ENCODE assay signal across 8 cellular contexts in the genomic region with DNA sequence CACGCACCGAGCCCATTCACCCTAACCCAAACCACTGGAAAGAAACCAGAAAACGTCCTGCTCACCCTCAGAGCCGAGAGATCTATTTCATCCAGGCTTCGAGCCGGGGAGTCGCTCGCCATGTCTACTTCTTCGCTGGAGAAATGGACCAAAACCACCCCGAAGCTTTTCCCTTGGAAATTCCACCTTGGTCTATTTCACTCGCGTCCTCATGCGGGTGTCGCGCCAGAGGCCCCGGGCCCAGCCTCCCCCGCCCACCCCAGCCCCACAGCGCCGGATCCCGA. TPM values are rescaled to one million over a fixed set of nuclear protein-coding genes. Genes with fewer than 3 reads are reported as not detected.
DNase-seq lines count a peak whose midpoint lies in the region; ATAC-seq lines count a peak whose summit lies in the region.

No MANE protein-coding gene starts in this region.

- H3K36me3 Mint-ChIP-seq in activated CD4-positive, alpha-beta memory T cell treated with anti-CD3 and anti-CD28 coated beads for 36 hours, result no peaks in the 10 kb centered on the region

- no peaks in the 10 kb centered on the region for H3K27me3 Mint-ChIP-seq in activated CD4-positive, alpha-beta memory T cell treated with anti-CD3 and anti-CD28 coated beads for 36 hours

- no peaks in the 10 kb centered on the region for H3K27me3 ChIP-seq in skeletal muscle tissue (ENCODE audit: control insufficient read depth in 3 of 3, insufficient read depth in 3 of 3, low read length in 3 of 3)

- H3K9ac ChIP-seq in skeletal muscle tissue (ENCODE audit: low read depth in 1 of 3, low read length in 3 of 3), result peak overlapping the region; percentile 81 to 93 (median 93)

- peak; percentile 3 for DNase-seq in stimulated activated CD8-positive, alpha-beta memory T cell treated with anti-CD3 and anti-CD28 coated beads, Interleukin-15, amount 100 ng/mL, for 24 hours (ENCODE audit: low read depth)
- no peak for DNase-seq in stimulated activated CD8-positive, alpha-beta memory T cell treated with anti-CD3 and anti-CD28 coated beads, Interleukin-4, amount 100 ng/mL, for 48 hours
- DNase-seq in activated CD4-positive, alpha-beta memory T cell treated with anti-CD3 and anti-CD28 coated beads for 36 hours, result no peak
- DNase-seq in left ventricle myocardium superior, result no peak
- DNase-seq in COLO829 (ENCODE audit: low spot score), result no peak
- DNase-seq in NCI-H2227 treated with DMSO at 0.1 percent for 48 hours (lab: John Stamatoyannopoulos, UW), result no peak

- H3K4me3 ChIP-seq in skeletal muscle tissue (ENCODE audit: low read length in 3 of 3), result peak overlapping the region; percentile 72 to 93 (median 82)

- POLR2A ChIA-PET in activated CD4-positive, alpha-beta memory T cell treated with anti-CD3 and anti-CD28 coated beads for 36 hours (lab: Charles Lee), result interaction anchor here (0.6 to 1.2 kb wide), 3 partner anchors 14 to 590 kb away, joined by 3 to 4 read pairs (median 3); a partner anchor contains a TSS

- peak overlapping the region; percentile 79 for H3K27ac ChIP-seq in skeletal muscle tissue (ENCODE audit: low read depth, low read length)

- intact Hi-C loops in activated CD4-positive, alpha-beta memory T cell treated with anti-CD3 and anti-CD28 coated beads for 36 hours (cut with micrococcal nuclease), result loop anchor here (1.0 to 10.0 kb wide), 11 partner anchors 20 to 1687 kb away; a partner anchor contains a TSS
- intact Hi-C loops in left ventricle myocardium superior (cut with micrococcal nuclease), result no loop called here

- CTCF ChIA-PET in activated CD4-positive, alpha-beta memory T cell treated with anti-CD3 and anti-CD28 coated beads for 36 hours (lab: Charles Lee), result interaction anchor here (0.6 to 1.3 kb wide), 5 partner anchors 101 to 231 kb away, joined by 3 to 4 read pairs (median 3); no protein-coding TSS in a partner anchor

- H3K9me3 Mint-ChIP-seq in activated CD4-positive, alpha-beta memory T cell treated with anti-CD3 and anti-CD28 coated beads for 36 hours, result no peaks in the 10 kb centered on the region

- H3K4me3 Mint-ChIP-seq in activated CD4-positive, alpha-beta memory T cell treated with anti-CD3 and anti-CD28 coated beads for 36 hours, result peak overlapping the region; percentile 89

- H3K4me1 Mint-ChIP-seq in activated CD4-positive, alpha-beta memory T cell treated with anti-CD3 and anti-CD28 coated beads for 36 hours (ENCODE audit: low read depth), result peaks cover 40% of the 10 kb centered on the region

- ATAC-seq in left ventricle myocardium superior, result peak; percentile 0
- no peak for ATAC-seq in activated CD4-positive, CD25-positive, alpha-beta regulatory T cell treated with anti-CD3 and anti-CD28 coated beads, Interleukin-2, amount 50 U/mL, for 24 hours

- H3K36me3 ChIP-seq in skeletal muscle tissue (ENCODE audit: control insufficient read depth in 3 of 3, insufficient read depth in 3 of 3, low read length in 3 of 3), result no peaks in the 10 kb centered on the region

- no peaks in the 10 kb centered on the region for H3K9me3 ChIP-seq in skeletal muscle tissue (ENCODE audit: control insufficient read depth in 3 of 3, low read length in 3 of 3)

- H3K27ac Mint-ChIP-seq in activated CD4-positive, alpha-beta memory T cell treated with anti-CD3 and anti-CD28 coated beads for 36 hours, result peak overlapping the region; percentile 89

- H3K4me1 ChIP-seq in skeletal muscle tissue (ENCODE audit: control insufficient read depth in 3 of 3, insufficient read depth in 3 of 3, low read length in 3 of 3), result peaks cover 31 to 50% (median 39%) of the 10 kb centered on the region in 3 donors

RNA-seq across cellular contexts. Expression of a gene that starts 0.3 kb away (rescaled TPM):
- 10 to 100 TPM; 22.4 to 27.1 TPM for total RNA-seq in activated CD4-positive, alpha-beta memory T cell treated with anti-CD3 and anti-CD28 coated beads for 36 hours
- total RNA-seq in left ventricle myocardium superior (32.7 TPM), skeletal muscle tissue (31.3 TPM)
